Comparison of ENCODE assay signal across 1 cellular context in genomic region chr2:10277293-10278028, GRCh38.
TF ChIP-seq lines count a peak whose summit lies in the region.

No MANE protein-coding gene starts in this region.

TF ChIP-seq in HepG2, 621 proteins besides CTCF, POLR2A, EP300 and RAD21 (continued from another document and continues in another):
- 0 out of 2 replicates have a peak, but pooled peaks have one; percentile 30 for TF ChIP-seq ZNF674 (CRISPR knock-in tag; IDR thresholded peaks at IDR 0.05; ENCODE audit: low read depth)
- TF ChIP-seq, protein P1, sequence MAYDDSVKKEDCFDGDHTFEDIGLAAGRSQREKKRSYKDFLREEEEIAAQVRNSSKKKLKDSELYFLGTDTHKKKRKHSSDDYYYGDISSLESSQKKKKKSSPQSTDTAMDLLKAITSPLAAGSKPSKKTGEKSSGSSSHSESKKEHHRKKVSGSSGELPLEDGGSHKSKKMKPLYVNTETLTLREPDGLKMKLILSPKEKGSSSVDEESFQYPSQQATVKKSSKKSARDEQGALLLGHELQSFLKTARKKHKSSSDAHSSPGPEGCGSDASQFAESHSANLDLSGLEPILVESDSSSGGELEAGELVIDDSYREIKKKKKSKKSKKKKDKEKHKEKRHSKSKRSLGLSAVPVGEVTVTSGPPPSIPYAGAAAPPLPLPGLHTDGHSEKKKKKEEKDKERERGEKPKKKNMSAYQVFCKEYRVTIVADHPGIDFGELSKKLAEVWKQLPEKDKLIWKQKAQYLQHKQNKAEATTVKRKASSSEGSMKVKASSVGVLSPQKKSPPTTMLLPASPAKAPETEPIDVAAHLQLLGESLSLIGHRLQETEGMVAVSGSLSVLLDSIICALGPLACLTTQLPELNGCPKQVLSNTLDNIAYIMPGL (CRISPR knock-in tag; IDR thresholded peaks at IDR 0.05; ENCODE audit: borderline replicate concordance in 1 of 2, low read depth in 1 of 2), result 0 out of 4 replicates have a peak, but pooled peaks of 1 of the 2 experiments have one; percentile 53
- TF ChIP-seq AGO1 (IDR thresholded peaks at IDR 0.05; ENCODE audit: low read depth, low read length, poor library complexity, severe bottlenecking), result peak; percentile 52
- TF ChIP-seq BRCA1 (CRISPR knock-in tag; IDR thresholded peaks at IDR 0.05), result no peak
- no peak for TF ChIP-seq ZNF614 (CRISPR knock-in tag; IDR thresholded peaks at IDR 0.05; ENCODE audit: borderline replicate concordance)
- TF ChIP-seq GATAD1 (CRISPR knock-in tag; IDR thresholded peaks at IDR 0.05), result 0 out of 2 replicates have a peak, but pooled peaks have one; percentile 14
- TF ChIP-seq BCL6 (CRISPR knock-in tag; IDR thresholded peaks at IDR 0.05), result no peak
- no peak for TF ChIP-seq ZNF136 (CRISPR knock-in tag; IDR thresholded peaks at IDR 0.05; ENCODE audit: low read depth)
- TF ChIP-seq ZNF572 (CRISPR knock-in tag; IDR thresholded peaks at IDR 0.05), result peak; percentile 71; the same call in 1 of the 2 replicates
- no peak for TF ChIP-seq ZNF317 (CRISPR knock-in tag; IDR thresholded peaks at IDR 0.05)
- no peak for TF ChIP-seq KLF12 (CRISPR knock-in tag; IDR thresholded peaks at IDR 0.05; ENCODE audit: borderline replicate concordance)
- TF ChIP-seq STAT5B (CRISPR knock-in tag; IDR thresholded peaks at IDR 0.05), result no peak
- TF ChIP-seq HNRNPLL (IDR thresholded peaks at IDR 0.05; ENCODE audit: low read depth, low read length, poor library complexity, severe bottlenecking), result peak; percentile 44
- TF ChIP-seq ZNF318 (CRISPR knock-in tag; IDR thresholded peaks at IDR 0.05), result peak; percentile 44; the same call in 1 of the 2 replicates
- TF ChIP-seq PAWR (CRISPR knock-in tag; IDR thresholded peaks at IDR 0.05; ENCODE audit: borderline replicate concordance), result no peak
- no peak for TF ChIP-seq ZNF292 (CRISPR knock-in tag; IDR thresholded peaks at IDR 0.05; ENCODE audit: borderline replicate concordance, low read depth)
- TF ChIP-seq AKNA (CRISPR knock-in tag; IDR thresholded peaks at IDR 0.05; ENCODE audit: borderline replicate concordance), result no peak
- TF ChIP-seq JARID2 (CRISPR knock-in tag; IDR thresholded peaks at IDR 0.05; ENCODE audit: insufficient replicate concordance), result no peak
- TF ChIP-seq UBTF (CRISPR knock-in tag; IDR thresholded peaks at IDR 0.05), result peak; percentile 72; the same call in 1 of the 2 replicates
- TF ChIP-seq ZNF44 (CRISPR knock-in tag; IDR thresholded peaks at IDR 0.05), result no peak
- TF ChIP-seq, protein P2, sequence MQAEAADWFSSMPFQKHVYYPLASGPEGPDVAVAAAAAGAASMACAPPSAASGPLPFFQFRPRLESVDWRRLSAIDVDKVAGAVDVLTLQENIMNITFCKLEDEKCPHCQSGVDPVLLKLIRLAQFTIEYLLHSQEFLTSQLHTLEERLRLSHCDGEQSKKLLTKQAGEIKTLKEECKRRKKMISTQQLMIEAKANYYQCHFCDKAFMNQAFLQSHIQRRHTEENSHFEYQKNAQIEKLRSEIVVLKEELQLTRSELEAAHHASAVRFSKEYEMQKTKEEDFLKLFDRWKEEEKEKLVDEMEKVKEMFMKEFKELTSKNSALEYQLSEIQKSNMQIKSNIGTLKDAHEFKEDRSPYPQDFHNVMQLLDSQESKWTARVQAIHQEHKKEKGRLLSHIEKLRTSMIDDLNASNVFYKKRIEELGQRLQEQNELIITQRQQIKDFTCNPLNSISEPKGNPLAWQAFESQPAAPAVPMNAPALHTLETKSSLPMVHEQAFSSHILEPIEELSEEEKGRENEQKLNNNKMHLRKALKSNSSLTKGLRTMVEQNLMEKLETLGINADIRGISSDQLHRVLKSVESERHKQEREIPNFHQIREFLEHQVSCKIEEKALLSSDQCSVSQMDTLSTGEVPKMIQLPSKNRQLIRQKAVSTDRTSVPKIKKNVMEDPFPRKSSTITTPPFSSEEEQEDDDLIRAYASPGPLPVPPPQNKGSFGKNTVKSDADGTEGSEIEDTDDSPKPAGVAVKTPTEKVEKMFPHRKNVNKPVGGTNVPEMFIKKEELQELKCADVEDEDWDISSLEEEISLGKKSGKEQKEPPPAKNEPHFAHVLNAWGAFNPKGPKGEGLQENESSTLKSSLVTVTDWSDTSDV (CRISPR knock-in tag; IDR thresholded peaks at IDR 0.05), result no peak
- no peak for TF ChIP-seq ZKSCAN1 (IDR thresholded peaks at IDR 0.05; ENCODE audit: low read length)
- TF ChIP-seq ZIK1 (CRISPR knock-in tag; IDR thresholded peaks at IDR 0.05; ENCODE audit: borderline replicate concordance, low read depth), result no peak
- TF ChIP-seq FUBP1 (CRISPR knock-in tag; IDR thresholded peaks at IDR 0.05; ENCODE audit: borderline replicate concordance), result no peak
- no peak for TF ChIP-seq NFATC3 (CRISPR knock-in tag; IDR thresholded peaks at IDR 0.05)
- TF ChIP-seq KMT2B (CRISPR knock-in tag; IDR thresholded peaks at IDR 0.05), result no peak
- no peak for TF ChIP-seq MED8 (CRISPR knock-in tag; IDR thresholded peaks at IDR 0.05; ENCODE audit: insufficient replicate concordance)
- TF ChIP-seq, protein P3, sequence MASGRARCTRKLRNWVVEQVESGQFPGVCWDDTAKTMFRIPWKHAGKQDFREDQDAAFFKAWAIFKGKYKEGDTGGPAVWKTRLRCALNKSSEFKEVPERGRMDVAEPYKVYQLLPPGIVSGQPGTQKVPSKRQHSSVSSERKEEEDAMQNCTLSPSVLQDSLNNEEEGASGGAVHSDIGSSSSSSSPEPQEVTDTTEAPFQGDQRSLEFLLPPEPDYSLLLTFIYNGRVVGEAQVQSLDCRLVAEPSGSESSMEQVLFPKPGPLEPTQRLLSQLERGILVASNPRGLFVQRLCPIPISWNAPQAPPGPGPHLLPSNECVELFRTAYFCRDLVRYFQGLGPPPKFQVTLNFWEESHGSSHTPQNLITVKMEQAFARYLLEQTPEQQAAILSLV (CRISPR knock-in tag; IDR thresholded peaks at IDR 0.05; ENCODE audit: borderline replicate concordance), result 0 out of 2 replicates have a peak, but pooled peaks have one; percentile 22
- no peak for TF ChIP-seq ZNF605 (CRISPR knock-in tag; IDR thresholded peaks at IDR 0.05)
- TF ChIP-seq HHEX (CRISPR knock-in tag; IDR thresholded peaks at IDR 0.05), result no peak
- TF ChIP-seq ZNF225 (CRISPR knock-in tag; IDR thresholded peaks at IDR 0.05), result 0 out of 2 replicates have a peak, but pooled peaks have one; percentile 21
- TF ChIP-seq RBFOX2 (IDR thresholded peaks at IDR 0.05; ENCODE audit: low read depth, low read length), result 0 out of 2 replicates have a peak, but pooled peaks have one; percentile 7
- 0 out of 2 replicates have a peak, but pooled peaks have one; percentile 6 for TF ChIP-seq ERF (CRISPR knock-in tag; IDR thresholded peaks at IDR 0.05)
- TF ChIP-seq SAFB2 (CRISPR knock-in tag; IDR thresholded peaks at IDR 0.05; ENCODE audit: borderline replicate concordance, low read depth), result peak; percentile 78; the same call in 1 of the 2 replicates
- TF ChIP-seq ZFP82 (CRISPR knock-in tag; IDR thresholded peaks at IDR 0.05; ENCODE audit: borderline replicate concordance), result no peak
